Comparison of ENCODE assay signal across 21 cellular contexts in genomic region chr3:11736136-11736833, GRCh38.
DNase-seq lines count a peak whose midpoint lies in the region; ATAC-seq and TF ChIP-seq lines count a peak whose summit lies in the region.
"Had no signal": no experiment of that assay in that cellular context is flagged by ENCODE, and none has a peak within 500 bp of the region (broad histone marks: within the 10 kb centered on the region; RNA-seq: fewer than 3 reads in every experiment).

No MANE protein-coding gene starts in this region.

- POLR2A ChIA-PET in A673 (lab: Charles Lee; ENCODE audit: low non-redundant PET) = no interaction called here

- H3K79me2 ChIP-seq in MM.1S (ENCODE audit: low read length) = no peaks in the 10 kb centered on the region

- no peaks in the 10 kb centered on the region for H3K4me1 Mint-ChIP-seq in activated T-cell treated with anti-CD3 and anti-CD28 coated beads, Interleukin-2, amount 50 U/mL, for 4 hours (ENCODE audit: low read depth)
- H3K4me1 Mint-ChIP-seq: CD14-positive monocyte had no signal

- H3K4me3 ChIP-seq in A673 (ENCODE audit: low read depth, low read length, poor library complexity, severe bottlenecking) = no peak overlapping the region
- H3K4me3 ChIP-seq in MM.1S (ENCODE audit: low read length) = no peak overlapping the region
- no peak overlapping the region for H3K4me3 ChIP-seq in WERI-Rb-1 (ENCODE audit: low read depth, low read length)
- H3K4me3 ChIP-seq: GM12878 had no signal

- no peaks in the 10 kb centered on the region for H3K9me3 ChIP-seq in A673 (ENCODE audit: low read depth, low read length, poor library complexity, severe bottlenecking)
- H3K9me3 ChIP-seq in MM.1S (replicated peaks; ENCODE audit: insufficient read depth, low read length) = no peaks in the 10 kb centered on the region
- H3K9me3 ChIP-seq in WERI-Rb-1 (ENCODE audit: severe bottlenecking) = no peaks in the 10 kb centered on the region

- no peaks in the 10 kb centered on the region for H3K27me3 ChIP-seq in A673 (replicated peaks; ENCODE audit: insufficient read depth, low read depth, low read length, poor library complexity)
- no peaks in the 10 kb centered on the region for H3K27me3 ChIP-seq in MM.1S (replicated peaks; ENCODE audit: insufficient read depth, low read length)
- no peaks in the 10 kb centered on the region for H3K27me3 ChIP-seq in WERI-Rb-1 (ENCODE audit: insufficient read depth, low read depth, severe bottlenecking)

- H3F3A ChIP-seq in MM.1S (ENCODE audit: insufficient read depth, low read length) = no peaks in the 10 kb centered on the region

- H3K36me3 ChIP-seq in A673 (ENCODE audit: insufficient read depth, low read length, poor library complexity, severe bottlenecking) (no peaks in the 10 kb centered on the region), MM.1S (replicated peaks; ENCODE audit: insufficient read depth, low read length) (no peaks in the 10 kb centered on the region), WERI-Rb-1 (no peaks in the 10 kb centered on the region)

- no peaks in the 10 kb centered on the region for H3K9me2 ChIP-seq in MM.1S (replicated peaks; ENCODE audit: insufficient read depth, low read length)

- TF ChIP-seq CTCF in A673 (conservative IDR thresholded peaks at IDR 0.05; ENCODE audit: low read depth, low read length) (no peak), MM.1S (IDR thresholded peaks at IDR 0.05; ENCODE audit: low read length) (no peak), GM13977 (IDR thresholded peaks at IDR 0.05; ENCODE audit: extremely low read depth, insufficient read depth, missing control alignments) (no peak), WERI-Rb-1 (IDR thresholded peaks at IDR 0.05; ENCODE audit: low read depth, low read length) (no peak)

- CTCF ChIA-PET in A673 (lab: Charles Lee) = no interaction called here

- BruUV-seq in A673 (replicated peaks; lab: Mats Ljungman, UMichigan) = no TSS peak

- 0 out of 2 replicates have a peak overlapping the region, but pooled peaks have one; percentile 29 for H2AFZ ChIP-seq in MM.1S (ENCODE audit: low read length)

- no peaks in the 10 kb centered on the region for H3K9me3 Mint-ChIP-seq in activated T-cell treated with anti-CD3 and anti-CD28 coated beads, Interleukin-2, amount 50 U/mL, for 4 hours
- H3K9me3 Mint-ChIP-seq: T-helper 1 cell treated with Interleukin-12 subunit alpha and Interleukin-12 subunit beta and Interleukin-4 antibody, amounts not matched to agents 30 μg/mL and 1 μg/mL, for 36 hours had no signal

- no peak overlapping the region for H3K4me2 ChIP-seq in MM.1S (ENCODE audit: low read depth, low read length)
- H3K4me2 ChIP-seq: KMS-11 had no signal

- ATAC-seq in SK-N-SH treated with all-trans-retinoic acid at 6 μM for 48 hours = peak; percentile 88
- no peak for ATAC-seq in activated T-cell treated with anti-CD3 and anti-CD28 coated beads, Interleukin-2, amount 50 U/mL, for 4 hours

- H3K4me3 Mint-ChIP-seq in activated T-cell treated with anti-CD3 and anti-CD28 coated beads, Interleukin-2, amount 50 U/mL, for 4 hours = no peak overlapping the region
- H3K4me3 Mint-ChIP-seq: CD14-positive monocyte; T-helper 1 cell treated with Interleukin-12 subunit alpha and Interleukin-12 subunit beta and Interleukin-4 antibody, amounts not matched to agents 30 μg/mL and 1 μg/mL, for 36 hours had no signal

- H3K27ac ChIP-seq in A673 (ENCODE audit: low read depth, low read length, poor library complexity, severe bottlenecking) (no peak overlapping the region), MM.1S (ENCODE audit: low read length) (no peak overlapping the region), WERI-Rb-1 (no peak overlapping the region)
- H3K27ac ChIP-seq: KMS-11 had no signal

- intact Hi-C loops in A673 (cut with micrococcal nuclease; ENCODE audit: unreplicated experiment) = no loop called here

- H4K20me1 ChIP-seq in MM.1S (ENCODE audit: insufficient read depth, low read length) = no peaks in the 10 kb centered on the region

- no peak overlapping the region for H3K9ac ChIP-seq in MM.1S (ENCODE audit: low read length)
- H3K9ac ChIP-seq: KMS-11 had no signal

- in situ Hi-C loops in GM13977 (cut with MboI; ENCODE audit: low pct_unique_long_range_greater_than_20kb, low sequenced_read_pairs, unreplicated experiment) = no loop called here

- H3K4me1 ChIP-seq in A673 (ENCODE audit: insufficient read depth, low read length, poor library complexity, severe bottlenecking) = no peaks in the 10 kb centered on the region
- no peaks in the 10 kb centered on the region for H3K4me1 ChIP-seq in MM.1S (ENCODE audit: low read length)

- no peaks in the 10 kb centered on the region for H3K36me3 Mint-ChIP-seq in activated T-cell treated with anti-CD3 and anti-CD28 coated beads, Interleukin-2, amount 50 U/mL, for 4 hours (ENCODE audit: insufficient read depth)
- H3K36me3 Mint-ChIP-seq: CD14-positive monocyte had no signal

- no peaks in the 10 kb centered on the region for H3K27me3 Mint-ChIP-seq in activated T-cell treated with anti-CD3 and anti-CD28 coated beads, Interleukin-2, amount 50 U/mL, for 4 hours (ENCODE audit: low read depth)

- peak; percentile 18 for DNase-seq in A673 (ENCODE audit: low spot score)
- no peak for DNase-seq in MM.1S
- peak; percentile 36 for DNase-seq in left kidney (ENCODE audit: low read depth, low spot score)
- no peak for DNase-seq in activated T-cell treated with anti-CD3 and anti-CD28 coated beads, Interleukin-2, amount 50 U/mL, for 4 hours
- no peak for DNase-seq in GM13977 (ENCODE audit: low spot score)
- no peak for DNase-seq in WERI-Rb-1
- no peak for DNase-seq in NCI-H2081 treated with DMSO at 0.1 percent for 48 hours (lab: John Stamatoyannopoulos, UW)
- DNase-seq: DND-41, GOT3, HCEC 1CT, MV-4-11, NCI-H1694, NCI-H2081, NCI-H2171 treated with DMSO at 0.1 percent for 48 hours, PC-3, SHP77 treated with DMSO at 0.1 percent for 48 hours had no signal

TF ChIP-seq in SK-N-SH treated with all-trans-retinoic acid at 6 μM for 48 hours, 23 proteins besides CTCF, POLR2A, EP300 and RAD21:
- TF ChIP-seq CSDC2 (CRISPR knock-in tag; IDR thresholded peaks at IDR 0.05) (no peak), ISL1 (CRISPR knock-in tag; IDR thresholded peaks at IDR 0.05) (peak; percentile 63), ZFP30 (CRISPR knock-in tag; IDR thresholded peaks at IDR 0.05) (no peak), ZC3H10 (CRISPR knock-in tag; IDR thresholded peaks at IDR 0.05) (no peak)

Comparison
In these comparisons a context has a peak if more than half of its experiments do, and no peak if none do; other contexts are left out.
1. DNase-seq: peak in A673 (single experiment) and left kidney (single experiment); none in MM.1S (single experiment), activated T-cell treated with anti-CD3 and anti-CD28 coated beads, Interleukin-2, amount 50 U/mL, for 4 hours (single experiment), GM13977 (single experiment), WERI-Rb-1 (single experiment) and NCI-H2081 treated with DMSO at 0.1 percent for 48 hours (single experiment).